8 cellular contexts compared by ENCODE assay signal in genomic region chrX:318739-319578, GRCh38.
DNase-seq lines count a peak whose midpoint lies in the region; ATAC-seq lines count a peak whose summit lies in the region.

Gene GTPBP6, minus strand, starts transcription at chrX:318796. Its CDS starts 9 bp downstream, at chrX:318787.

- ATAC-seq in GM18520 (IDR thresholded peaks at IDR 0.05; ENCODE audit: unreplicated experiment) = peak; percentile 93
- peak; percentile 84 for ATAC-seq in HG03045 (IDR thresholded peaks at IDR 0.05; ENCODE audit: unreplicated experiment)

- DNase-seq in SW480 (ENCODE audit: low spot score) = peak; percentile 97
- DNase-seq in brain pericyte (ENCODE audit: low read depth, low spot score) = peak; percentile 100
- DNase-seq in iPS-NIHi7 (ENCODE audit: extremely low spot score) = peak; percentile 94
- peak; percentile 95 for DNase-seq in stimulated activated CD4-positive, alpha-beta T cell treated with anti-CD3 and anti-CD28 coated beads, Interleukin-12 subunit alpha, Interleukin-12 subunit beta, amount 100 ng/mL, for 4 hours
- no peak for DNase-seq in NCI-H2081 treated with DMSO at 0.1 percent for 48 hours (lab: John Stamatoyannopoulos, UW)
- DNase-seq in NCI-H748 treated with DMSO at 0.1 percent for 48 hours (lab: John Stamatoyannopoulos, UW) = no peak

Comparison
In these comparisons a context has a peak if more than half of its experiments do, and no peak if none do; other contexts are left out.
1. DNase-seq: peak in SW480 (single experiment), brain pericyte (single experiment), iPS-NIHi7 (single experiment) and stimulated activated CD4-positive, alpha-beta T cell treated with anti-CD3 and anti-CD28 coated beads, Interleukin-12 subunit alpha, Interleukin-12 subunit beta, amount 100 ng/mL, for 4 hours (single experiment); none in NCI-H2081 treated with DMSO at 0.1 percent for 48 hours (single experiment) and NCI-H748 treated with DMSO at 0.1 percent for 48 hours (single experiment).